24 cellular contexts compared by ENCODE assay signal in genomic region chr3:23940775-23941174, GRCh38.
"Had no signal": no experiment of that assay in that cellular context is flagged by ENCODE, and none has a peak within 500 bp of the region (broad histone marks: within the 10 kb centered on the region; RNA-seq: fewer than 3 reads in every experiment).

No MANE protein-coding gene starts in this region.

- H3K4me3 Mint-ChIP-seq: activated B cell treated with CpG ODN at 0.5 μM for 24 hours; activated CD4-positive, alpha-beta memory T cell treated with anti-CD3 and anti-CD28 coated beads, Interleukin-2, amount 10 ng/mL, durations not matched to agents 7 days and 5 days; activated CD4-positive, alpha-beta T cell treated with anti-CD3 and anti-CD28 coated beads, Interleukin-2, amount 10 ng/mL, durations not matched to agents 7 days and 5 days; activated naive CD4-positive, alpha-beta T cell treated with anti-CD3 and anti-CD28 coated beads, Interleukin-2, amount 10 ng/mL, durations not matched to agents 7 days and 5 days; activated naive CD8-positive, alpha-beta T cell treated with anti-CD3 and anti-CD28 coated beads for 36 hours; activated T-cell treated with anti-CD3 and anti-CD28 coated beads, Interleukin-2, amount 50 U/mL, for 72 hours; T-helper 17 cell had no signal

- H3K27me3 ChIP-seq: SJCRH30 had no signal

- H3K27ac ChIP-seq: SJCRH30 had no signal

- H3K9me3 ChIP-seq: SJCRH30 had no signal

- DNase-seq: activated B cell treated with CpG ODN at 0.5 μM for 24 hours; activated CD4-positive, alpha-beta memory T cell treated with anti-CD3 and anti-CD28 coated beads, Interleukin-2, amount 10 ng/mL, durations not matched to agents 7 days and 5 days; activated CD4-positive, alpha-beta T cell treated with anti-CD3 and anti-CD28 coated beads, Interleukin-2, amount 10 ng/mL, durations not matched to agents 7 days and 5 days; activated gamma-delta T cell treated with Interleukin-2 at 50 U/mL for 16 hours; activated naive CD4-positive, alpha-beta T cell treated with anti-CD3 and anti-CD28 coated beads, Interleukin-2, amount 10 ng/mL, durations not matched to agents 7 days and 5 days; activated naive CD8-positive, alpha-beta T cell treated with anti-CD3 and anti-CD28 coated beads for 36 hours; activated T-cell treated with anti-CD3 and anti-CD28 coated beads, Interleukin-2, amount 50 U/mL, for 72 hours; cerebellar nuclear complex; NCI-H1048; NCI-H1417; NCI-H1930; NCI-H2107; NCI-H2171 treated with DMSO at 0.1 percent for 48 hours; NCI-H226; NCI-H510A; NCI-H526 treated with DMSO at 0.1 percent for 48 hours; NCI-H82; RPMI8226; T-helper 17 cell; T-helper 9 cell had no signal

- ATAC-seq: activated T-cell treated with anti-CD3 and anti-CD28 coated beads, Interleukin-2, amount 50 U/mL, for 72 hours; Panc1; Right ventricle myocardium inferior; T-helper 17 cell had no signal

- H3K27ac Mint-ChIP-seq: activated B cell treated with CpG ODN at 0.5 μM for 24 hours; activated CD4-positive, alpha-beta memory T cell treated with anti-CD3 and anti-CD28 coated beads, Interleukin-2, amount 10 ng/mL, durations not matched to agents 7 days and 5 days; activated CD4-positive, alpha-beta T cell treated with anti-CD3 and anti-CD28 coated beads, Interleukin-2, amount 10 ng/mL, durations not matched to agents 7 days and 5 days; activated naive CD4-positive, alpha-beta T cell treated with anti-CD3 and anti-CD28 coated beads, Interleukin-2, amount 10 ng/mL, durations not matched to agents 7 days and 5 days; activated naive CD8-positive, alpha-beta T cell treated with anti-CD3 and anti-CD28 coated beads for 36 hours; activated T-cell treated with anti-CD3 and anti-CD28 coated beads, Interleukin-2, amount 50 U/mL, for 72 hours; activated T-helper 2 cell treated with anti-CD3 and anti-CD28 coated beads, Interferon-gamma antibody, Interleukin-2, Interleukin-4, amounts not matched to agents 10 μg/mL and 5 μg/mL and 100 μg/mL, durations not matched to agents 14 hours and 24 hours and 36 hours; T-helper 17 cell had no signal

- H3K4me3 ChIP-seq: SJCRH30 had no signal

- H3K36me3 Mint-ChIP-seq: activated naive CD4-positive, alpha-beta T cell treated with anti-CD3 and anti-CD28 coated beads, Interleukin-2, amount 10 ng/mL, durations not matched to agents 7 days and 5 days; activated naive CD8-positive, alpha-beta T cell treated with anti-CD3 and anti-CD28 coated beads for 36 hours had no signal

- H3K9me3 Mint-ChIP-seq: activated B cell treated with CpG ODN at 0.5 μM for 24 hours; activated CD4-positive, alpha-beta memory T cell treated with anti-CD3 and anti-CD28 coated beads, Interleukin-2, amount 10 ng/mL, durations not matched to agents 7 days and 5 days; activated CD4-positive, alpha-beta T cell treated with anti-CD3 and anti-CD28 coated beads, Interleukin-2, amount 10 ng/mL, durations not matched to agents 7 days and 5 days; activated naive CD4-positive, alpha-beta T cell treated with anti-CD3 and anti-CD28 coated beads, Interleukin-2, amount 10 ng/mL, durations not matched to agents 7 days and 5 days; activated T-helper 2 cell treated with anti-CD3 and anti-CD28 coated beads, Interferon-gamma antibody, Interleukin-2, Interleukin-4, amounts not matched to agents 10 μg/mL and 5 μg/mL and 100 μg/mL, durations not matched to agents 14 hours and 24 hours and 36 hours had no signal

- H3K36me3 ChIP-seq: SJCRH30 had no signal
